11 cellular contexts compared by ENCODE assay signal in genomic region chr2:223774193-223774592, GRCh38.
"Had no signal": no experiment of that assay in that cellular context is flagged by ENCODE, and none has a peak within 500 bp of the region (broad histone marks: within the 10 kb centered on the region; RNA-seq: fewer than 3 reads in every experiment).

No MANE protein-coding gene starts in this region.

- H3K4me3 Mint-ChIP-seq: GM23338, H9, HFFc6 had no signal

- H3K27ac ChIP-seq: GM23248 had no signal

- H3K4me2 ChIP-seq: GM23338 had no signal

- H3K4me3 ChIP-seq: GM23248, GM23338, HAP-1 had no signal

- FAIRE-seq: H1, H54 had no signal

- H3K27ac Mint-ChIP-seq: GM23338, HFFc6 had no signal

- H3K9me3 Mint-ChIP-seq: GM23338, H9, HFFc6 had no signal

- ATAC-seq: GM23338, HCT116 had no signal

- DNase-seq: GM23248, GOT3, H7, H9, HCEC 1CT, HFFc6 had no signal

- H3K4me1 Mint-ChIP-seq: GM23338 had no signal

- H3K9me3 ChIP-seq: HAP-1 had no signal
